In the genomic region with DNA sequence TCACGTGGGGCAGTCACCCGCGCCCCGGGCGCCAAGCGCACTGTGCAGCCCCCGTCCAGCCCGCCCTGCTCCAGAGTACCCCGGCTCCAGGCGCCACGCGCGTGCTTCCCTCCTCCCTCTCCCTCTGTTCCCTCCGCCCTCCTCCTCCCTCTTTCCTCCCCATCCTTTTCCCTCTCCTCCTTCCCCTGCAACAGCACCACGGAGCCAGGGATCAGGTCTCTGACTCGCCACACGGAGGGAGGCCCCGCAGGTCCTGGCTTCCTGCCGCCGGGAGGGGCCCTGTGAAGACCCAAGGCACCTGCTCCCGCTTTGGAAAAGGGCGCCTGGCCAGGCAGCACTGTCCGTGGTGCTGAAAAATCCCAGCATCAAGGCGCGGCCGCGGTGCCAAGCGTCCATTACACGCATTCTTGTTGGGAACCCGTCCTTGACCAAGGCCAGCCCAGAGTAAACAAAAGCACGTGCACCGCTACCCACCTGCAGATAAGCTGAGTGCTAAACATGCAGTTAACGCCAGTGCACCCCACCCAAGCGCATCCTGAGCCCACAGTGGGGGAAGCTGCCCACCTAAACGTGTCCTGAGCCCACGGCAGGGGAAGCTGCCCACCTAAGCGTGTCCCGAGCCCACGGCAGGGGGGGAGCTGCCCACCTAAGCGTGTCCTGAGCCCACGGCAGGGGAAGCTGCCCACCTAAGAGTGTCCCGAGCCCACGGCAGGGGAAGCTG, we compare ENCODE assay signal across 1 cellular context.
A peak's percentile ranks its signal among the peaks of the same experiment; 100 is the strongest.
TF ChIP-seq lines count a peak whose summit lies in the region.

No MANE protein-coding gene starts in this region.

TF ChIP-seq in HepG2, 621 proteins besides CTCF, POLR2A, EP300 and RAD21 (continued from another document and continues in another):
- TF ChIP-seq, protein P1, sequence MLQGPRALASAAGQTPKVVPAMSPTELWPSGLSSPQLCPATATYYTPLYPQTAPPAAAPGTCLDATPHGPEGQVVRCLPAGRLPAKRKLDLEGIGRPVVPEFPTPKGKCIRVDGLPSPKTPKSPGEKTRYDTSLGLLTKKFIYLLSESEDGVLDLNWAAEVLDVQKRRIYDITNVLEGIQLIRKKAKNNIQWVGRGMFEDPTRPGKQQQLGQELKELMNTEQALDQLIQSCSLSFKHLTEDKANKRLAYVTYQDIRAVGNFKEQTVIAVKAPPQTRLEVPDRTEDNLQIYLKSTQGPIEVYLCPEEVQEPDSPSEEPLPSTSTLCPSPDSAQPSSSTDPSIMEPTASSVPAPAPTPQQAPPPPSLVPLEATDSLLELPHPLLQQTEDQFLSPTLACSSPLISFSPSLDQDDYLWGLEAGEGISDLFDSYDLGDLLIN (CRISPR knock-in tag; IDR thresholded peaks at IDR 0.05; ENCODE audit: borderline replicate concordance) = no peak
- TF ChIP-seq MED1 (CRISPR knock-in tag; IDR thresholded peaks at IDR 0.05) = peak; percentile 44; the same call in 1 of the 2 replicates
- TF ChIP-seq HCFC1 (IDR thresholded peaks at IDR 0.05; ENCODE audit: low read depth, low read length) = no peak
- peak; percentile 67; the same call in 1 of the 2 replicates for TF ChIP-seq SIX4 (CRISPR knock-in tag; IDR thresholded peaks at IDR 0.05)
- no peak for TF ChIP-seq GATA4 (IDR thresholded peaks at IDR 0.05; ENCODE audit: borderline replicate concordance, low read depth)
- TF ChIP-seq PAX8 (CRISPR knock-in tag; IDR thresholded peaks at IDR 0.05; ENCODE audit: borderline replicate concordance) = no peak
- TF ChIP-seq, protein P2, sequence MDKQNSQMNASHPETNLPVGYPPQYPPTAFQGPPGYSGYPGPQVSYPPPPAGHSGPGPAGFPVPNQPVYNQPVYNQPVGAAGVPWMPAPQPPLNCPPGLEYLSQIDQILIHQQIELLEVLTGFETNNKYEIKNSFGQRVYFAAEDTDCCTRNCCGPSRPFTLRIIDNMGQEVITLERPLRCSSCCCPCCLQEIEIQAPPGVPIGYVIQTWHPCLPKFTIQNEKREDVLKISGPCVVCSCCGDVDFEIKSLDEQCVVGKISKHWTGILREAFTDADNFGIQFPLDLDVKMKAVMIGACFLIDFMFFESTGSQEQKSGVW (CRISPR knock-in tag; IDR thresholded peaks at IDR 0.05; ENCODE audit: borderline replicate concordance) = no peak
- no peak for TF ChIP-seq SPEN (CRISPR knock-in tag; IDR thresholded peaks at IDR 0.05; ENCODE audit: low read depth)
- TF ChIP-seq KDM5B (CRISPR knock-in tag; IDR thresholded peaks at IDR 0.05; ENCODE audit: borderline replicate concordance) = peak; percentile 65; the same call in 1 of the 2 replicates
- peak; percentile 86 for TF ChIP-seq KDM4B (CRISPR knock-in tag; IDR thresholded peaks at IDR 0.05)
- no peak for TF ChIP-seq HNF4A (CRISPR knock-in tag; IDR thresholded peaks at IDR 0.05)
- TF ChIP-seq, protein P3, sequence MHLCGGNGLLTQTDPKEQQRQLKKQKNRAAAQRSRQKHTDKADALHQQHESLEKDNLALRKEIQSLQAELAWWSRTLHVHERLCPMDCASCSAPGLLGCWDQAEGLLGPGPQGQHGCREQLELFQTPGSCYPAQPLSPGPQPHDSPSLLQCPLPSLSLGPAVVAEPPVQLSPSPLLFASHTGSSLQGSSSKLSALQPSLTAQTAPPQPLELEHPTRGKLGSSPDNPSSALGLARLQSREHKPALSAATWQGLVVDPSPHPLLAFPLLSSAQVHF (CRISPR knock-in tag; IDR thresholded peaks at IDR 0.05) = no peak
- TF ChIP-seq, protein P4, sequence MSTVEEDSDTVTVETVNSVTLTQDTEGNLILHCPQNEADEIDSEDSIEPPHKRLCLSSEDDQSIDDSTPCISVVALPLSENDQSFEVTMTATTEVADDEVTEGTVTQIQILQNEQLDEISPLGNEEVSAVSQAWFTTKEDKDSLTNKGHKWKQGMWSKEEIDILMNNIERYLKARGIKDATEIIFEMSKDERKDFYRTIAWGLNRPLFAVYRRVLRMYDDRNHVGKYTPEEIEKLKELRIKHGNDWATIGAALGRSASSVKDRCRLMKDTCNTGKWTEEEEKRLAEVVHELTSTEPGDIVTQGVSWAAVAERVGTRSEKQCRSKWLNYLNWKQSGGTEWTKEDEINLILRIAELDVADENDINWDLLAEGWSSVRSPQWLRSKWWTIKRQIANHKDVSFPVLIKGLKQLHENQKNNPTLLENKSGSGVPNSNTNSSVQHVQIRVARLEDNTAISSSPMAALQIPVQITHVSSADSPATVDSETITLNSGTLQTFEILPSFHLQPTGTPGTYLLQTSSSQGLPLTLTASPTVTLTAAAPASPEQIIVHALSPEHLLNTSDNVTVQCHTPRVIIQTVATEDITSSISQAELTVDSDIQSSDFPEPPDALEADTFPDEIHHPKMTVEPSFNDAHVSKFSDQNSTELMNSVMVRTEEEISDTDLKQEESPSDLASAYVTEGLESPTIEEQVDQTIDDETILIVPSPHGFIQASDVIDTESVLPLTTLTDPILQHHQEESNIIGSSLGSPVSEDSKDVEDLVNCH (CRISPR knock-in tag; IDR thresholded peaks at IDR 0.05) = 0 out of 2 replicates have a peak, but pooled peaks have one; percentile 32
- TF ChIP-seq ZNF7 (CRISPR knock-in tag; IDR thresholded peaks at IDR 0.05) = no peak
- TF ChIP-seq, protein P5, sequence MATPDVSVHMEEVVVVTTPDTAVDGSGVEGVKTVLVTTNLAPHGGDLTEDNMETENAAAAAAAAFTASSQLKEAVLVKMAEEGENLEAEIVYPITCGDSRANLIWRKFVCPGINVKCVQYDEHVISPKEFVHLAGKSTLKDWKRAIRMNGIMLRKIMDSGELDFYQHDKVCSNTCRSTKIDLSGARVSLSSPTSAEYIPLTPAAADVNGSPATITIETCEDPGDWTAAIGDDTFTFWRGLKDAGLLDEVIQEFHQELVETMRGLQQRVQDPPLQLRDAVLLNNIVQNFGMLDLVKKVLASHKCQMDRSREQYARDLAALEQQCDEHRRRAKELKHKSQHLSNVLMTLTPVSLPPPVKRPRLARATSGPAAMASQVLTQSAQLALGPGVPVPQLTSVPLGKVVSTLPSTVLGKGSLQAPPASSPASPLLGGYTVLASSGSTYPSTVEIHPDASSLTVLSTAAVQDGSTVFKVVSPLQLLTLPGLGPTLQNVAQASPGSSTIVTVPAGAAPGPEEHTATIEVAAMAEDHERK (CRISPR knock-in tag; IDR thresholded peaks at IDR 0.05; ENCODE audit: low read depth) = no peak
- no peak for TF ChIP-seq POLR2AphosphoS2 (IDR thresholded peaks at IDR 0.05; ENCODE audit: low read depth, low read length)
- TF ChIP-seq, protein P6, sequence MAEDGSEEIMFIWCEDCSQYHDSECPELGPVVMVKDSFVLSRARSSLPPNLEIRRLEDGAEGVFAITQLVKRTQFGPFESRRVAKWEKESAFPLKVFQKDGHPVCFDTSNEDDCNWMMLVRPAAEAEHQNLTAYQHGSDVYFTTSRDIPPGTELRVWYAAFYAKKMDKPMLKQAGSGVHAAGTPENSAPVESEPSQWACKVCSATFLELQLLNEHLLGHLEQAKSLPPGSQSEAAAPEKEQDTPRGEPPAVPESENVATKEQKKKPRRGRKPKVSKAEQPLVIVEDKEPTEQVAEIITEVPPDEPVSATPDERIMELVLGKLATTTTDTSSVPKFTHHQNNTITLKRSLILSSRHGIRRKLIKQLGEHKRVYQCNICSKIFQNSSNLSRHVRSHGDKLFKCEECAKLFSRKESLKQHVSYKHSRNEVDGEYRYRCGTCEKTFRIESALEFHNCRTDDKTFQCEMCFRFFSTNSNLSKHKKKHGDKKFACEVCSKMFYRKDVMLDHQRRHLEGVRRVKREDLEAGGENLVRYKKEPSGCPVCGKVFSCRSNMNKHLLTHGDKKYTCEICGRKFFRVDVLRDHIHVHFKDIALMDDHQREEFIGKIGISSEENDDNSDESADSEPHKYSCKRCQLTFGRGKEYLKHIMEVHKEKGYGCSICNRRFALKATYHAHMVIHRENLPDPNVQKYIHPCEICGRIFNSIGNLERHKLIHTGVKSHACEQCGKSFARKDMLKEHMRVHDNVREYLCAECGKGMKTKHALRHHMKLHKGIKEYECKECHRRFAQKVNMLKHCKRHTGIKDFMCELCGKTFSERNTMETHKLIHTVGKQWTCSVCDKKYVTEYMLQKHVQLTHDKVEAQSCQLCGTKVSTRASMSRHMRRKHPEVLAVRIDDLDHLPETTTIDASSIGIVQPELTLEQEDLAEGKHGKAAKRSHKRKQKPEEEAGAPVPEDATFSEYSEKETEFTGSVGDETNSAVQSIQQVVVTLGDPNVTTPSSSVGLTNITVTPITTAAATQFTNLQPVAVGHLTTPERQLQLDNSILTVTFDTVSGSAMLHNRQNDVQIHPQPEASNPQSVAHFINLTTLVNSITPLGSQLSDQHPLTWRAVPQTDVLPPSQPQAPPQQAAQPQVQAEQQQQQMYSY (CRISPR knock-in tag; IDR thresholded peaks at IDR 0.05) = 0 out of 2 replicates have a peak, but pooled peaks have one; percentile 45
- TF ChIP-seq ZNF678 (CRISPR knock-in tag; IDR thresholded peaks at IDR 0.05) = peak; percentile 92; the same call in 1 of the 2 replicates
- TF ChIP-seq KLF9 (CRISPR knock-in tag; IDR thresholded peaks at IDR 0.05; ENCODE audit: low read depth) = no peak
- no peak for TF ChIP-seq ZNF30 (CRISPR knock-in tag; IDR thresholded peaks at IDR 0.05)
- TF ChIP-seq, protein P7, sequence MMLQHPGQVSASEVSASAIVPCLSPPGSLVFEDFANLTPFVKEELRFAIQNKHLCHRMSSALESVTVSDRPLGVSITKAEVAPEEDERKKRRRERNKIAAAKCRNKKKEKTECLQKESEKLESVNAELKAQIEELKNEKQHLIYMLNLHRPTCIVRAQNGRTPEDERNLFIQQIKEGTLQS (CRISPR knock-in tag; IDR thresholded peaks at IDR 0.05) = 0 out of 2 replicates have a peak, but pooled peaks have one; percentile 12
- TF ChIP-seq ZNF619 (CRISPR knock-in tag; IDR thresholded peaks at IDR 0.05) = no peak
- peak; percentile 96; the same call in 1 of the 2 replicates for TF ChIP-seq NFKB2 (CRISPR knock-in tag; IDR thresholded peaks at IDR 0.05; ENCODE audit: borderline replicate concordance)
- TF ChIP-seq ZNF446 (CRISPR knock-in tag; IDR thresholded peaks at IDR 0.05) = 0 out of 2 replicates have a peak, but pooled peaks have one; percentile 55
- no peak for TF ChIP-seq ZNF292 (CRISPR knock-in tag; IDR thresholded peaks at IDR 0.05; ENCODE audit: borderline replicate concordance, low read depth)
- no peak for TF ChIP-seq ZNF484 (CRISPR knock-in tag; IDR thresholded peaks at IDR 0.05; ENCODE audit: borderline replicate concordance, low read depth)
- no peak for TF ChIP-seq RARG (CRISPR knock-in tag; IDR thresholded peaks at IDR 0.05; ENCODE audit: low read depth)
- no peak for TF ChIP-seq ZNF780A (CRISPR knock-in tag; IDR thresholded peaks at IDR 0.05)
- peak; percentile 40; the same call in 1 of the 2 replicates for TF ChIP-seq FOXA3 (CRISPR knock-in tag; IDR thresholded peaks at IDR 0.05)
- TF ChIP-seq, protein P8, sequence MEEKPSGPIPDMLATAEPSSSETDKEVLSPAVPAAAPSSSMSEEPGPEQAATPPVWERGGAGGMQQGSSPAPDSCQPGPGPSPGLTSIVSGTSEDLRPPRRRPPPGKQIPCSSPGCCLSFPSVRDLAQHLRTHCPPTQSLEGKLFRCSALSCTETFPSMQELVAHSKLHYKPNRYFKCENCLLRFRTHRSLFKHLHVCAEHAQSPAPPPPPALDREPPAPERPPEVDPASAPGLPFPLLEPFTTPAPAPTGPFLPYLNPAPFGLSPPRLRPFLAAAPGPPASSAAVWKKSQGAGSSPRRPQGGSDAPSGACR (CRISPR knock-in tag; IDR thresholded peaks at IDR 0.05) = no peak
- TF ChIP-seq THAP11 (CRISPR knock-in tag; IDR thresholded peaks at IDR 0.05) = peak; percentile 28; the same call in 1 of the 2 replicates
- TF ChIP-seq ZNF670 (CRISPR knock-in tag; IDR thresholded peaks at IDR 0.05; ENCODE audit: borderline replicate concordance) = no peak
- no peak for TF ChIP-seq TAF15 (IDR thresholded peaks at IDR 0.05; ENCODE audit: low read depth, low read length, poor library complexity, severe bottlenecking)
- TF ChIP-seq, protein P9, sequence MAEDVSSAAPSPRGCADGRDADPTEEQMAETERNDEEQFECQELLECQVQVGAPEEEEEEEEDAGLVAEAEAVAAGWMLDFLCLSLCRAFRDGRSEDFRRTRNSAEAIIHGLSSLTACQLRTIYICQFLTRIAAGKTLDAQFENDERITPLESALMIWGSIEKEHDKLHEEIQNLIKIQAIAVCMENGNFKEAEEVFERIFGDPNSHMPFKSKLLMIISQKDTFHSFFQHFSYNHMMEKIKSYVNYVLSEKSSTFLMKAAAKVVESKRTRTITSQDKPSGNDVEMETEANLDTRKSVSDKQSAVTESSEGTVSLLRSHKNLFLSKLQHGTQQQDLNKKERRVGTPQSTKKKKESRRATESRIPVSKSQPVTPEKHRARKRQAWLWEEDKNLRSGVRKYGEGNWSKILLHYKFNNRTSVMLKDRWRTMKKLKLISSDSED (CRISPR knock-in tag; IDR thresholded peaks at IDR 0.05) = no peak
- TF ChIP-seq, protein P10, sequence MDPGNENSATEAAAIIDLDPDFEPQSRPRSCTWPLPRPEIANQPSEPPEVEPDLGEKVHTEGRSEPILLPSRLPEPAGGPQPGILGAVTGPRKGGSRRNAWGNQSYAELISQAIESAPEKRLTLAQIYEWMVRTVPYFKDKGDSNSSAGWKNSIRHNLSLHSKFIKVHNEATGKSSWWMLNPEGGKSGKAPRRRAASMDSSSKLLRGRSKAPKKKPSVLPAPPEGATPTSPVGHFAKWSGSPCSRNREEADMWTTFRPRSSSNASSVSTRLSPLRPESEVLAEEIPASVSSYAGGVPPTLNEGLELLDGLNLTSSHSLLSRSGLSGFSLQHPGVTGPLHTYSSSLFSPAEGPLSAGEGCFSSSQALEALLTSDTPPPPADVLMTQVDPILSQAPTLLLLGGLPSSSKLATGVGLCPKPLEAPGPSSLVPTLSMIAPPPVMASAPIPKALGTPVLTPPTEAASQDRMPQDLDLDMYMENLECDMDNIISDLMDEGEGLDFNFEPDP (CRISPR knock-in tag; conservative IDR thresholded peaks at IDR 0.05) = no peak
- TF ChIP-seq PHF5A (CRISPR knock-in tag; IDR thresholded peaks at IDR 0.05; ENCODE audit: low read depth, unreplicated experiment) = no peak
- TF ChIP-seq IRX3 (CRISPR knock-in tag; IDR thresholded peaks at IDR 0.05; ENCODE audit: borderline replicate concordance, low read depth) = no peak
- no peak for TF ChIP-seq PHF8 (CRISPR knock-in tag; IDR thresholded peaks at IDR 0.05)
- no peak for TF ChIP-seq NCOA5 (CRISPR knock-in tag; IDR thresholded peaks at IDR 0.05)
- TF ChIP-seq, protein P11, sequence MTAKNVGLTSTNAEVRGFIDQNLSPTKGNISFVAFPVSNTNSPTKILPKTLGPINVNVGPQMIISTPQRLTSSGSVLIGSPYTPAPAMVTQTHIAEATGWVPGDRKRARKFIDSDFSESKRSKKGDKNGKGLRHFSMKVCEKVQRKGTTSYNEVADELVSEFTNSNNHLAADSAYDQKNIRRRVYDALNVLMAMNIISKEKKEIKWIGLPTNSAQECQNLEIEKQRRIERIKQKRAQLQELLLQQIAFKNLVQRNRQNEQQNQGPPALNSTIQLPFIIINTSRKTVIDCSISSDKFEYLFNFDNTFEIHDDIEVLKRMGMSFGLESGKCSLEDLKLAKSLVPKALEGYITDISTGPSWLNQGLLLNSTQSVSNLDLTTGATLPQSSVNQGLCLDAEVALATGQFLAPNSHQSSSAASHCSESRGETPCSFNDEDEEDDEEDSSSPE (CRISPR knock-in tag; IDR thresholded peaks at IDR 0.05) = 0 out of 2 replicates have a peak, but pooled peaks have one; percentile 33
- TF ChIP-seq SIN3A (IDR thresholded peaks at IDR 0.05; ENCODE audit: borderline replicate concordance, low read depth, low read length) = no peak
- TF ChIP-seq CBX1 (IDR thresholded peaks at IDR 0.05; ENCODE audit: low read depth) = no peak
- peak; percentile 79; the same call in 1 of the 2 replicates for TF ChIP-seq ZNF558 (CRISPR knock-in tag; IDR thresholded peaks at IDR 0.05; ENCODE audit: borderline replicate concordance)
- TF ChIP-seq NR1H2 (CRISPR knock-in tag; IDR thresholded peaks at IDR 0.05; ENCODE audit: borderline replicate concordance, low read depth) = no peak
- no peak for TF ChIP-seq ZMYM4 (CRISPR knock-in tag; IDR thresholded peaks at IDR 0.05)
- TF ChIP-seq ETV5 (CRISPR knock-in tag; IDR thresholded peaks at IDR 0.05; ENCODE audit: borderline replicate concordance) = no peak
